Comparison of ENCODE assay signal across 14 cellular contexts in the genomic region with DNA sequence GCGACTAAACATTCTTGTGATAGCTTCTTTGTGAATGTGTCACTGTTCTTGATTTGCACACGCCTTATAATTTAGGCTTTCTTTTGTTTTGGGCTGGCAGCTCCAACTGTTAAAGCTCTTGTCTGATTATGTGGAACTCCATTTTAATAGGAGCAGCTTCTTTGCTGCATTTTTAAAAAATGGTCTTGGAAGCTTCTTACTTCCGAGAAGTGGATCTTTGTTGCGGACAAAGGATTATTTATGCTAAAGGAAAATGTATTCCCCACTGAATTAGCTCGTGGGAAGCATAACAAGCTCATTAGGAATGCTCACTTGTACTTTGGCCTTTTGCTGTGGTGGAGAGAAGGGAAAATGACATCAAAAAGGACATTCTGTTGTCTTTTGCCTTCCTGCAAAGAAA. TPM values are rescaled to one million over a fixed set of nuclear protein-coding genes. Genes with fewer than 3 reads are reported as not detected.
DNase-seq lines count a peak whose midpoint lies in the region; TF ChIP-seq lines count a peak whose summit lies in the region.
"Had no signal": no experiment of that assay in that cellular context is flagged by ENCODE, and none has a peak within 500 bp of the region (broad histone marks: within the 10 kb centered on the region; RNA-seq: fewer than 3 reads in every experiment).

No MANE protein-coding gene starts in this region.

- H3K27me3 Mint-ChIP-seq in HFFc6 (ENCODE audit: insufficient read depth), result no peaks in the 10 kb centered on the region

- POLR2A ChIA-PET in GM10248 (lab: Yijun Ruan, JAX), result no interaction called here

- no peak overlapping the region for H3K9ac ChIP-seq in liver (ENCODE audit: low read depth in 1 of 2, low read length in 2 of 2)

- H3K4me3 ChIP-seq in choroid plexus epithelial cell (ENCODE audit: low read depth, low read length) (peak overlapping the region; percentile 2), liver (ENCODE audit: low read depth in 1 of 3, low read length in 3 of 3) (no peak overlapping the region), MG63 (no peak overlapping the region)
- H3K4me3 ChIP-seq: upper lobe of left lung had no signal

- H3K27me3 ChIP-seq in liver (ENCODE audit: control insufficient read depth in 4 of 4, insufficient read depth in 4 of 4, low read length in 3 of 4) (no peaks in the 10 kb centered on the region), MG63 (no peaks in the 10 kb centered on the region)
- H3K27me3 ChIP-seq: upper lobe of left lung had no signal

- no peaks in the 10 kb centered on the region for H3K4me1 ChIP-seq in liver (ENCODE audit: control insufficient read depth in 4 of 4, insufficient read depth in 4 of 4, low read length in 3 of 4)
- H3K4me1 ChIP-seq: upper lobe of left lung had no signal

- H3K27ac Mint-ChIP-seq in HFFc6, result peak overlapping the region; percentile 72

- H3K27ac ChIP-seq in liver (ENCODE audit: low read depth in 1 of 2, low read length in 2 of 2), result no peak overlapping the region
- H3K27ac ChIP-seq: upper lobe of left lung had no signal

- DNase-seq in A172 (ENCODE audit: low spot score) (peak; percentile 8), HFFc6 (no peak), choroid plexus epithelial cell (ENCODE audit: low read depth) (peak; percentile 33), RPMI8226 (no peak), MG63 (no peak), GM10248 (ENCODE audit: extremely low spot score) (no peak)
- DNase-seq in stimulated activated naive CD4-positive, alpha-beta T cell treated with Interleukin-2 at 50 U/mL for 16 hours (lab: John Stamatoyannopoulos, UW), result no peak
- DNase-seq: activated CD4-positive, alpha-beta T cell treated with anti-CD3 and anti-CD28 coated beads, Interleukin-2, amount 50 U/mL, for 4 hours; activated gamma-delta T cell; mesendoderm; NCI-H1092 treated with DMSO at 0.1 percent for 48 hours; upper lobe of left lung had no signal

- H3K36me3 Mint-ChIP-seq in HFFc6 (ENCODE audit: low read depth), result peaks cover 16% of the 10 kb centered on the region; the same call in 1 of the 2 replicates

- CTCF ChIA-PET in GM10248 (lab: Yijun Ruan, JAX), result interaction anchor here (0.9 to 2.1 kb wide), 5 partner anchors 16 to 188 kb away, joined by 3 to 10 read pairs (median 4); no protein-coding TSS in a partner anchor

- TF ChIP-seq CTCF in HFFc6 (IDR thresholded peaks at IDR 0.05) (no peak), choroid plexus epithelial cell (conservative IDR thresholded peaks at IDR 0.05; ENCODE audit: low read depth, low read length) (no peak), liver (IDR thresholded peaks at IDR 0.05; ENCODE audit: low read depth, low read length, missing input control) (no peak), GM10248 (IDR thresholded peaks at IDR 0.05; ENCODE audit: control extremely low read depth, extremely low read depth, low read depth, missing control alignments) (no peak)

- TF ChIP-seq RAD21 in liver (IDR thresholded peaks at IDR 0.05), result no peak

- H3K36me3 ChIP-seq in liver (ENCODE audit: control insufficient read depth in 4 of 4, insufficient read depth in 3 of 4, low read depth in 1 of 4, low read length in 3 of 4) (no peaks in the 10 kb centered on the region), MG63 (no peaks in the 10 kb centered on the region; the same call in 1 of the 2 replicates)
- H3K36me3 ChIP-seq: upper lobe of left lung had no signal

- H3K9me3 ChIP-seq in liver (ENCODE audit: control insufficient read depth in 4 of 4, low read length in 3 of 4), result peaks cover 0 to 1% (median 0%) of the 10 kb centered on the region in 4 donors
- peaks cover 11% of the 10 kb centered on the region; the same call in 1 of the 2 replicates for H3K9me3 ChIP-seq in MG63

- WGBS in liver, result 65% methylated on average over 5 of the region's 5 CpGs

- H3K4me1 Mint-ChIP-seq in HFFc6 (ENCODE audit: low read depth), result peaks cover 29% of the 10 kb centered on the region
- H3K4me1 Mint-ChIP-seq: central memory CD8-positive, alpha-beta T cell had no signal

- H3K9me3 Mint-ChIP-seq in HFFc6, result peaks cover 9% of the 10 kb centered on the region

- peak overlapping the region; percentile 81 for H3K4me3 Mint-ChIP-seq in HFFc6
- H3K4me3 Mint-ChIP-seq: central memory CD8-positive, alpha-beta T cell had no signal

TF ChIP-seq in liver, 16 proteins besides CTCF, POLR2A, EP300 and RAD21:
- TF ChIP-seq, protein P1, sequence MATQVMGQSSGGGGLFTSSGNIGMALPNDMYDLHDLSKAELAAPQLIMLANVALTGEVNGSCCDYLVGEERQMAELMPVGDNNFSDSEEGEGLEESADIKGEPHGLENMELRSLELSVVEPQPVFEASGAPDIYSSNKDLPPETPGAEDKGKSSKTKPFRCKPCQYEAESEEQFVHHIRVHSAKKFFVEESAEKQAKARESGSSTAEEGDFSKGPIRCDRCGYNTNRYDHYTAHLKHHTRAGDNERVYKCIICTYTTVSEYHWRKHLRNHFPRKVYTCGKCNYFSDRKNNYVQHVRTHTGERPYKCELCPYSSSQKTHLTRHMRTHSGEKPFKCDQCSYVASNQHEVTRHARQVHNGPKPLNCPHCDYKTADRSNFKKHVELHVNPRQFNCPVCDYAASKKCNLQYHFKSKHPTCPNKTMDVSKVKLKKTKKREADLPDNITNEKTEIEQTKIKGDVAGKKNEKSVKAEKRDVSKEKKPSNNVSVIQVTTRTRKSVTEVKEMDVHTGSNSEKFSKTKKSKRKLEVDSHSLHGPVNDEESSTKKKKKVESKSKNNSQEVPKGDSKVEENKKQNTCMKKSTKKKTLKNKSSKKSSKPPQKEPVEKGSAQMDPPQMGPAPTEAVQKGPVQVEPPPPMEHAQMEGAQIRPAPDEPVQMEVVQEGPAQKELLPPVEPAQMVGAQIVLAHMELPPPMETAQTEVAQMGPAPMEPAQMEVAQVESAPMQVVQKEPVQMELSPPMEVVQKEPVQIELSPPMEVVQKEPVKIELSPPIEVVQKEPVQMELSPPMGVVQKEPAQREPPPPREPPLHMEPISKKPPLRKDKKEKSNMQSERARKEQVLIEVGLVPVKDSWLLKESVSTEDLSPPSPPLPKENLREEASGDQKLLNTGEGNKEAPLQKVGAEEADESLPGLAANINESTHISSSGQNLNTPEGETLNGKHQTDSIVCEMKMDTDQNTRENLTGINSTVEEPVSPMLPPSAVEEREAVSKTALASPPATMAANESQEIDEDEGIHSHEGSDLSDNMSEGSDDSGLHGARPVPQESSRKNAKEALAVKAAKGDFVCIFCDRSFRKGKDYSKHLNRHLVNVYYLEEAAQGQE (IDR thresholded peaks at IDR 0.05), result no peak
- TF ChIP-seq JUND (IDR thresholded peaks at IDR 0.05) (no peak), FOXA2 (IDR thresholded peaks at IDR 0.05) (no peak), HNF4A (conservative IDR thresholded peaks at IDR 0.05) (peak; percentile 12 to 35), GABPA (IDR thresholded peaks at IDR 0.05 in 1 of 2, conservative IDR thresholded peaks at IDR 0.05 in 1 of 2) (no peak), SP1 (IDR thresholded peaks at IDR 0.05) (no peak), HNF4G (IDR thresholded peaks at IDR 0.05) (no peak)
- TF ChIP-seq, protein P2, sequence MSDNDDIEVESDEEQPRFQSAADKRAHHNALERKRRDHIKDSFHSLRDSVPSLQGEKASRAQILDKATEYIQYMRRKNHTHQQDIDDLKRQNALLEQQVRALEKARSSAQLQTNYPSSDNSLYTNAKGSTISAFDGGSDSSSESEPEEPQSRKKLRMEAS (IDR thresholded peaks at IDR 0.05), result no peak
- TF ChIP-seq, protein P3, sequence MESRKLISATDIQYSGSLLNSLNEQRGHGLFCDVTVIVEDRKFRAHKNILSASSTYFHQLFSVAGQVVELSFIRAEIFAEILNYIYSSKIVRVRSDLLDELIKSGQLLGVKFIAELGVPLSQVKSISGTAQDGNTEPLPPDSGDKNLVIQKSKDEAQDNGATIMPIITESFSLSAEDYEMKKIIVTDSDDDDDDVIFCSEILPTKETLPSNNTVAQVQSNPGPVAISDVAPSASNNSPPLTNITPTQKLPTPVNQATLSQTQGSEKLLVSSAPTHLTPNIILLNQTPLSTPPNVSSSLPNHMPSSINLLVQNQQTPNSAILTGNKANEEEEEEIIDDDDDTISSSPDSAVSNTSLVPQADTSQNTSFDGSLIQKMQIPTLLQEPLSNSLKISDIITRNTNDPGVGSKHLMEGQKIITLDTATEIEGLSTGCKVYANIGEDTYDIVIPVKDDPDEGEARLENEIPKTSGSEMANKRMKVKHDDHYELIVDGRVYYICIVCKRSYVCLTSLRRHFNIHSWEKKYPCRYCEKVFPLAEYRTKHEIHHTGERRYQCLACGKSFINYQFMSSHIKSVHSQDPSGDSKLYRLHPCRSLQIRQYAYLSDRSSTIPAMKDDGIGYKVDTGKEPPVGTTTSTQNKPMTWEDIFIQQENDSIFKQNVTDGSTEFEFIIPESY (IDR thresholded peaks at IDR 0.05), result no peak

RNA-seq across cellular contexts. Expression of a gene that starts 20.0 kb away (rescaled TPM):
- 25.4 and 33.0 TPM in 2 replicates for total RNA-seq in A172 (2014; rRNA removed; shearing (Covaris generic))
- 10 to 100 TPM; 10.0 to 25.2 (median 22.8) TPM for total RNA-seq in HFFc6 (2021; fragmentation: NEBNext Ultra II Directional; extraction: Animal tissue kit (Norgen Biotek cat#: 25700))
- 10 to 100 TPM in 1 of 2 donors, 1 to 10 TPM in 1; 3.3 to 17.6 TPM for total RNA-seq in liver
- 1 to 10 TPM in 1 of 2 donors, under 1 TPM in 1; 0.76 to 1.4 TPM for polyA plus RNA-seq in liver
- total RNA-seq in MG63 (2014; rRNA removed; shearing (Covaris generic); ENCODE audit: low replicate concordance), result 13.4 and 44.0 TPM in 2 replicates

Comparison
In these comparisons a context has a peak if more than half of its experiments do, and no peak if none do; other contexts are left out.
1. DNase-seq: peak in A172 (single experiment) and choroid plexus epithelial cell (single experiment); none in HFFc6 (single experiment), stimulated activated naive CD4-positive, alpha-beta T cell treated with Interleukin-2 at 50 U/mL for 16 hours (single experiment), RPMI8226 (single experiment), MG63 (single experiment) and GM10248 (single experiment).